Comparison of ENCODE assay signal across 23 cellular contexts in genomic region chr2:186718895-186719294, GRCh38. TPM values are rescaled to one million over a fixed set of nuclear protein-coding genes. Genes with fewer than 3 reads are reported as not detected.
DNase-seq lines count a peak whose midpoint lies in the region; ATAC-seq and TF ChIP-seq lines count a peak whose summit lies in the region.
"Had no signal": no experiment of that assay in that cellular context is flagged by ENCODE, and none has a peak within 500 bp of the region (broad histone marks: within the 10 kb centered on the region; RNA-seq: fewer than 3 reads in every experiment).

No MANE protein-coding gene starts in this region.

- H3K36me3 Mint-ChIP-seq in activated T-cell treated with anti-CD3 and anti-CD28 coated beads, Interleukin-2, amount 50 U/mL, for 72 hours (ENCODE audit: insufficient read depth in 2 of 2), result no peaks in the 10 kb centered on the region

- H3K27ac Mint-ChIP-seq in activated T-cell treated with anti-CD3 and anti-CD28 coated beads, Interleukin-2, amount 50 U/mL, for 72 hours, result no peak overlapping the region
- H3K27ac Mint-ChIP-seq: activated CD4-positive, alpha-beta memory T cell treated with anti-CD3 and anti-CD28 coated beads, Interleukin-2, amount 10 ng/mL, durations not matched to agents 7 days and 5 days; CD4-positive, alpha-beta T cell had no signal

- no peaks in the 10 kb centered on the region for H3K27me3 Mint-ChIP-seq in activated T-cell treated with anti-CD3 and anti-CD28 coated beads, Interleukin-2, amount 50 U/mL, for 72 hours (ENCODE audit: low read depth)
- H3K27me3 Mint-ChIP-seq: CD4-positive, alpha-beta T cell had no signal

- no peak overlapping the region for H3K4me3 Mint-ChIP-seq in activated T-cell treated with anti-CD3 and anti-CD28 coated beads, Interleukin-2, amount 50 U/mL, for 72 hours
- H3K4me3 Mint-ChIP-seq: activated CD4-positive, alpha-beta memory T cell treated with anti-CD3 and anti-CD28 coated beads, Interleukin-2, amount 10 ng/mL, durations not matched to agents 7 days and 5 days; CD4-positive, alpha-beta T cell had no signal

- H3K4me3 ChIP-seq in epithelial cell of esophagus (ENCODE audit: low read length), result no peak overlapping the region
- H3K4me3 ChIP-seq: adrenal gland, smooth muscle cell, thyroid gland had no signal

- peak; percentile 76 for DNase-seq in NCI-H146 (lab: John Stamatoyannopoulos, UW)
- DNase-seq in NCI-H69 (lab: John Stamatoyannopoulos, UW), result peak; percentile 90
- DNase-seq in epithelial cell of esophagus (ENCODE audit: low read depth), result peak; percentile 15
- DNase-seq in pons (ENCODE audit: low spot score), result peak; percentile 56
- DNase-seq in GM13977 (ENCODE audit: low spot score), result no peak
- DNase-seq in activated T-cell treated with anti-CD3 and anti-CD28 coated beads, Interleukin-2, amount 50 U/mL, for 72 hours, result no peak
- DNase-seq: activated CD4-positive, alpha-beta memory T cell treated with anti-CD3 and anti-CD28 coated beads, Interleukin-2, amount 10 ng/mL, durations not matched to agents 7 days and 5 days; activated T-cell treated with anti-CD3 and anti-CD28 coated beads for 4 hours; adrenal gland; CD4-positive, alpha-beta T cell; erythroblast; foreskin fibroblast; islet precursor cell; KBM-7; MV-4-11; NCI-H82; stimulated activated CD4-positive, alpha-beta T cell treated with anti-CD3 and anti-CD28 coated beads, Interleukin-2, amount 100 ng/mL, for 48 hours; stimulated activated naive CD4-positive, alpha-beta T cell; thyroid gland had no signal

- no peaks in the 10 kb centered on the region for H3K9me3 Mint-ChIP-seq in activated T-cell treated with anti-CD3 and anti-CD28 coated beads, Interleukin-2, amount 50 U/mL, for 72 hours
- H3K9me3 Mint-ChIP-seq: activated CD4-positive, alpha-beta memory T cell treated with anti-CD3 and anti-CD28 coated beads, Interleukin-2, amount 10 ng/mL, durations not matched to agents 7 days and 5 days; CD4-positive, alpha-beta T cell had no signal

- in situ Hi-C loops in GM13977 (cut with MboI; ENCODE audit: low pct_unique_long_range_greater_than_20kb, low sequenced_read_pairs, unreplicated experiment), result no loop called here

- ATAC-seq in GM18867 (IDR thresholded peaks at IDR 0.05; ENCODE audit: unreplicated experiment), result no peak
- no peak for ATAC-seq in activated T-cell treated with anti-CD3 and anti-CD28 coated beads, Interleukin-2, amount 50 U/mL, for 72 hours (replicated peaks in 1 of 2)
- ATAC-seq: activated CD4-positive, CD25-positive, alpha-beta regulatory T cell treated with anti-CD3 and anti-CD28 coated beads, Interleukin-2, amount 50 U/mL, for 24 hours; Right ventricle myocardium inferior had no signal

- TF ChIP-seq CTCF in epithelial cell of esophagus (IDR thresholded peaks at IDR 0.05; ENCODE audit: insufficient read depth, low read depth, low read length, missing control alignments), result no peak
- TF ChIP-seq CTCF in GM13977 (IDR thresholded peaks at IDR 0.05; ENCODE audit: extremely low read depth, insufficient read depth, missing control alignments), result no peak

- H3K4me1 Mint-ChIP-seq in activated T-cell treated with anti-CD3 and anti-CD28 coated beads, Interleukin-2, amount 50 U/mL, for 72 hours (ENCODE audit: low read depth), result no peaks in the 10 kb centered on the region
- H3K4me1 Mint-ChIP-seq: activated CD4-positive, alpha-beta memory T cell treated with anti-CD3 and anti-CD28 coated beads, Interleukin-2, amount 10 ng/mL, durations not matched to agents 7 days and 5 days had no signal

RNA-seq across cellular contexts. Expression of gene FAM171B, which starts 25.0 kb away (rescaled TPM):
- 1 to 10 TPM; 1.1 to 1.5 TPM for total RNA-seq in activated T-cell treated with anti-CD3 and anti-CD28 coated beads, Interleukin-2, amount 50 U/mL, for 72 hours

Comparison
In these comparisons a context has a peak if more than half of its experiments do, and no peak if none do; other contexts are left out.
1. DNase-seq: peak in NCI-H146 (single experiment), NCI-H69 (single experiment), epithelial cell of esophagus (single experiment) and pons (single experiment); none in GM13977 (single experiment) and activated T-cell treated with anti-CD3 and anti-CD28 coated beads, Interleukin-2, amount 50 U/mL, for 72 hours (0 of 2).